Comparison of ENCODE assay signal across 1 cellular context in the genomic region with DNA sequence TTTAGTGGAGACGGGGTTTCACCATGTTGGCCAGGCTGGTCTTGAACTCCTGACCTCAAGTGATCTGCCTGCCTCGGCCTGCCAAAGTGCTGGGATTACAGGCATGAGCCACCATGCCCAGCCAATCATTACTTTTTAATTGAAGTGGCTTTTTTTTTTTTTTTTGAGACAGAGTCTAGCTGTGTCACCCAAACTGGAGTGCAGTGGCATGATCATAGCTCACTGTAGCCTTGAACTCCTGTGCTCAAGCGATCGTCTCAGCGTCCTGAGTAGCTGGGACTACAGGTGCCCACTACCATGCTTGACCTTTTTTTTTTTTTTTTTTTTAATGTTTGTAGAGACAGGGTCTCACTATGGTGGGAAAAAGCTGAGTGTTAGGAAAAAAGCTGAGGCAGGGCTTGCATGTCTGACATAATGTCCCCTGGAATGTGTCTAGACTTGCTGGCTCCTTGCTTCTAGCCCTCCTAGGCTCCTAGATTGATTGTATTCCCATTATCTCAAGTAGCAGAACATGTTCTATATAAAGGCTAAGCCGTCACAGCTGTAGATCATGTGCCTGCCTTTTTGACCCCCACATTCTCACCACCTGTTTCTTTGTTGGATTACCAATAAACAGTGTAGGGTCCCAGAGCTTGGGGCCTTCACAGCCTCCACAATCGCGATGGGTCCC.
TF ChIP-seq lines count a peak whose summit lies in the region.
"Not testable (repeated sequence)": the region's sequence is repeated elsewhere in the genome, so short reads cannot be mapped to it uniquely, and the experiment has no call there.

No MANE protein-coding gene starts in this region.

TF ChIP-seq in K562, 482 proteins besides CTCF, POLR2A, EP300 and RAD21:
- TF ChIP-seq CBFA2T2 (conservative IDR thresholded peaks at IDR 0.05): peak; percentile 41
- TF ChIP-seq TCF3 (CRISPR knock-in tag; IDR thresholded peaks at IDR 0.05): peak; percentile 46; the same call in 1 of the 2 replicates
- peak; percentile 48; the same call in 1 of the 2 replicates for TF ChIP-seq CBFA2T3 (IDR thresholded peaks at IDR 0.05)
- TF ChIP-seq, protein P1, sequence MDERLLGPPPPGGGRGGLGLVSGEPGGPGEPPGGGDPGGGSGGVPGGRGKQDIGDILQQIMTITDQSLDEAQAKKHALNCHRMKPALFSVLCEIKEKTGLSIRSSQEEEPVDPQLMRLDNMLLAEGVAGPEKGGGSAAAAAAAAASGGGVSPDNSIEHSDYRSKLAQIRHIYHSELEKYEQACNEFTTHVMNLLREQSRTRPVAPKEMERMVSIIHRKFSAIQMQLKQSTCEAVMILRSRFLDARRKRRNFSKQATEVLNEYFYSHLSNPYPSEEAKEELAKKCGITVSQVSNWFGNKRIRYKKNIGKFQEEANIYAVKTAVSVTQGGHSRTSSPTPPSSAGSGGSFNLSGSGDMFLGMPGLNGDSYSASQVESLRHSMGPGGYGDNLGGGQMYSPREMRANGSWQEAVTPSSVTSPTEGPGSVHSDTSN (CRISPR knock-in tag; IDR thresholded peaks at IDR 0.05; ENCODE audit: low read depth): not testable (repeated sequence)
- TF ChIP-seq, protein P1 (tag; conservative IDR thresholded peaks at IDR 0.05; ENCODE audit: low read depth): 0 out of 2 replicates have a peak, but pooled peaks have one; percentile 31
- TF ChIP-seq NCOR1 (IDR thresholded peaks at IDR 0.05): peak; percentile 18; the same call in 1 of the 2 replicates
- peak; percentile 72 for TF ChIP-seq SMAD4 (CRISPR knock-in tag; conservative IDR thresholded peaks at IDR 0.05)
TF ChIP-seq in K562: peak in this region for 6; not testable (repeated sequence) for 476.
